In genomic region chr19:33393286-33394005, GRCh38 we compare ENCODE assay signal across 1 cellular context.
TF ChIP-seq lines count a peak whose summit lies in the region.

No MANE protein-coding gene starts in this region.

TF ChIP-seq in HepG2, 621 proteins besides CTCF, POLR2A, EP300 and RAD21 (continued from another document and continues in another):
- TF ChIP-seq SRF (IDR thresholded peaks at IDR 0.05; ENCODE audit: low read depth, low read length): no peak
- TF ChIP-seq SUZ12 (IDR thresholded peaks at IDR 0.05; ENCODE audit: low read depth, low read length): no peak
- TF ChIP-seq TP53 (CRISPR knock-in tag; conservative IDR thresholded peaks at IDR 0.05): no peak
- TF ChIP-seq HIVEP1 (CRISPR knock-in tag; IDR thresholded peaks at IDR 0.05): no peak
- 0 out of 2 replicates have a peak, but pooled peaks have one; percentile 18 for TF ChIP-seq ZNF44 (CRISPR knock-in tag; IDR thresholded peaks at IDR 0.05)
- no peak for TF ChIP-seq BHLHE40 (IDR thresholded peaks at IDR 0.05; ENCODE audit: low read length)
- no peak for TF ChIP-seq TERF1 (CRISPR knock-in tag; IDR thresholded peaks at IDR 0.05)
- no peak for TF ChIP-seq NCOA5 (CRISPR knock-in tag; IDR thresholded peaks at IDR 0.05)
- no peak for TF ChIP-seq CCDC6 (CRISPR knock-in tag; IDR thresholded peaks at IDR 0.05)
- no peak; the same call in 1 of the 2 replicates for TF ChIP-seq ZC3H13 (CRISPR knock-in tag; IDR thresholded peaks at IDR 0.05)
- TF ChIP-seq TARDBP (CRISPR knock-in tag; IDR thresholded peaks at IDR 0.05): no peak
- TF ChIP-seq ZSCAN31 (CRISPR knock-in tag; IDR thresholded peaks at IDR 0.05; ENCODE audit: low read depth): no peak
- no peak for TF ChIP-seq MLLT10 (CRISPR knock-in tag; IDR thresholded peaks at IDR 0.05)
- 0 out of 2 replicates have a peak, but pooled peaks have one; percentile 14 for TF ChIP-seq ZNF331 (CRISPR knock-in tag; IDR thresholded peaks at IDR 0.05)
- TF ChIP-seq, protein P1, sequence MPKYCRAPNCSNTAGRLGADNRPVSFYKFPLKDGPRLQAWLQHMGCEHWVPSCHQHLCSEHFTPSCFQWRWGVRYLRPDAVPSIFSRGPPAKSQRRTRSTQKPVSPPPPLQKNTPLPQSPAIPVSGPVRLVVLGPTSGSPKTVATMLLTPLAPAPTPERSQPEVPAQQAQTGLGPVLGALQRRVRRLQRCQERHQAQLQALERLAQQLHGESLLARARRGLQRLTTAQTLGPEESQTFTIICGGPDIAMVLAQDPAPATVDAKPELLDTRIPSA (CRISPR knock-in tag; IDR thresholded peaks at IDR 0.05; ENCODE audit: borderline replicate concordance): no peak
- no peak for TF ChIP-seq MAZ (IDR thresholded peaks at IDR 0.05; ENCODE audit: borderline replicate concordance, low read depth, low read length)
- TF ChIP-seq MAZ (CRISPR knock-in tag; IDR thresholded peaks at IDR 0.05; ENCODE audit: low read depth): no peak
- TF ChIP-seq IRX3 (CRISPR knock-in tag; IDR thresholded peaks at IDR 0.05; ENCODE audit: borderline replicate concordance, low read depth): no peak
- TF ChIP-seq ZNF792 (CRISPR knock-in tag; IDR thresholded peaks at IDR 0.05): 0 out of 2 replicates have a peak, but pooled peaks have one; percentile 35
- TF ChIP-seq FOXO4 (CRISPR knock-in tag; conservative IDR thresholded peaks at IDR 0.05): no peak
- TF ChIP-seq, protein P2, sequence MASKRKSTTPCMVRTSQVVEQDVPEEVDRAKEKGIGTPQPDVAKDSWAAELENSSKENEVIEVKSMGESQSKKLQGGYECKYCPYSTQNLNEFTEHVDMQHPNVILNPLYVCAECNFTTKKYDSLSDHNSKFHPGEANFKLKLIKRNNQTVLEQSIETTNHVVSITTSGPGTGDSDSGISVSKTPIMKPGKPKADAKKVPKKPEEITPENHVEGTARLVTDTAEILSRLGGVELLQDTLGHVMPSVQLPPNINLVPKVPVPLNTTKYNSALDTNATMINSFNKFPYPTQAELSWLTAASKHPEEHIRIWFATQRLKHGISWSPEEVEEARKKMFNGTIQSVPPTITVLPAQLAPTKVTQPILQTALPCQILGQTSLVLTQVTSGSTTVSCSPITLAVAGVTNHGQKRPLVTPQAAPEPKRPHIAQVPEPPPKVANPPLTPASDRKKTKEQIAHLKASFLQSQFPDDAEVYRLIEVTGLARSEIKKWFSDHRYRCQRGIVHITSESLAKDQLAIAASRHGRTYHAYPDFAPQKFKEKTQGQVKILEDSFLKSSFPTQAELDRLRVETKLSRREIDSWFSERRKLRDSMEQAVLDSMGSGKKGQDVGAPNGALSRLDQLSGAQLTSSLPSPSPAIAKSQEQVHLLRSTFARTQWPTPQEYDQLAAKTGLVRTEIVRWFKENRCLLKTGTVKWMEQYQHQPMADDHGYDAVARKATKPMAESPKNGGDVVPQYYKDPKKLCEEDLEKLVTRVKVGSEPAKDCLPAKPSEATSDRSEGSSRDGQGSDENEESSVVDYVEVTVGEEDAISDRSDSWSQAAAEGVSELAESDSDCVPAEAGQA (IDR thresholded peaks at IDR 0.05; ENCODE audit: low read depth): no peak
- TF ChIP-seq, protein P2 (CRISPR knock-in tag; IDR thresholded peaks at IDR 0.05; ENCODE audit: borderline replicate concordance): no peak
- no peak for TF ChIP-seq ZNF18 (CRISPR knock-in tag; IDR thresholded peaks at IDR 0.05; ENCODE audit: insufficient replicate concordance)
- TF ChIP-seq HOXD1 (CRISPR knock-in tag; IDR thresholded peaks at IDR 0.05): no peak
- TF ChIP-seq ZNF775 (CRISPR knock-in tag; IDR thresholded peaks at IDR 0.05; ENCODE audit: borderline replicate concordance): no peak
- TF ChIP-seq MED13 (CRISPR knock-in tag; IDR thresholded peaks at IDR 0.05): no peak
- TF ChIP-seq ZNF101 (CRISPR knock-in tag; IDR thresholded peaks at IDR 0.05; ENCODE audit: borderline replicate concordance, low read depth): no peak
- peak; percentile 42; the same call in 1 of the 2 replicates for TF ChIP-seq KDM2A (CRISPR knock-in tag; IDR thresholded peaks at IDR 0.05; ENCODE audit: borderline replicate concordance, low read depth)
- no peak for TF ChIP-seq ZEB1 (IDR thresholded peaks at IDR 0.05; ENCODE audit: insufficient replicate concordance, low read depth)
- TF ChIP-seq ZNF232 (CRISPR knock-in tag; IDR thresholded peaks at IDR 0.05; ENCODE audit: borderline replicate concordance): no peak
- TF ChIP-seq ZNF782 (CRISPR knock-in tag; IDR thresholded peaks at IDR 0.05; ENCODE audit: borderline replicate concordance): no peak
- TF ChIP-seq SP2 (CRISPR knock-in tag; IDR thresholded peaks at IDR 0.05): peak; percentile 36; the same call in 1 of the 2 replicates
- TF ChIP-seq, protein P3, sequence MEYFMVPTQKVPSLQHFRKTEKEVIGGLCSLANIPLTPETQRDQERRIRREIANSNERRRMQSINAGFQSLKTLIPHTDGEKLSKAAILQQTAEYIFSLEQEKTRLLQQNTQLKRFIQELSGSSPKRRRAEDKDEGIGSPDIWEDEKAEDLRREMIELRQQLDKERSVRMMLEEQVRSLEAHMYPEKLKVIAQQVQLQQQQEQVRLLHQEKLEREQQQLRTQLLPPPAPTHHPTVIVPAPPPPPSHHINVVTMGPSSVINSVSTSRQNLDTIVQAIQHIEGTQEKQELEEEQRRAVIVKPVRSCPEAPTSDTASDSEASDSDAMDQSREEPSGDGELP (IDR thresholded peaks at IDR 0.05; ENCODE audit: borderline replicate concordance, low read depth): peak; percentile 96
- TF ChIP-seq PTBP1 (IDR thresholded peaks at IDR 0.05; ENCODE audit: low read depth, low read length, poor library complexity, severe bottlenecking): no peak
- TF ChIP-seq XRCC5 (optimal IDR thresholded peaks at IDR 0.05; ENCODE audit: low read length): no peak
- TF ChIP-seq E2F1 (CRISPR knock-in tag; IDR thresholded peaks at IDR 0.05): no peak
- TF ChIP-seq MZF1 (CRISPR knock-in tag; IDR thresholded peaks at IDR 0.05; ENCODE audit: borderline replicate concordance): no peak
- no peak for TF ChIP-seq SPEN (CRISPR knock-in tag; IDR thresholded peaks at IDR 0.05; ENCODE audit: low read depth)
- no peak for TF ChIP-seq ZBTB7B (CRISPR knock-in tag; IDR thresholded peaks at IDR 0.05)
- peak; percentile 19; the same call in 1 of the 2 replicates for TF ChIP-seq ZNF768 (CRISPR knock-in tag; IDR thresholded peaks at IDR 0.05)
- no peak for TF ChIP-seq PHF21A (CRISPR knock-in tag; IDR thresholded peaks at IDR 0.05)
- TF ChIP-seq, protein P4, sequence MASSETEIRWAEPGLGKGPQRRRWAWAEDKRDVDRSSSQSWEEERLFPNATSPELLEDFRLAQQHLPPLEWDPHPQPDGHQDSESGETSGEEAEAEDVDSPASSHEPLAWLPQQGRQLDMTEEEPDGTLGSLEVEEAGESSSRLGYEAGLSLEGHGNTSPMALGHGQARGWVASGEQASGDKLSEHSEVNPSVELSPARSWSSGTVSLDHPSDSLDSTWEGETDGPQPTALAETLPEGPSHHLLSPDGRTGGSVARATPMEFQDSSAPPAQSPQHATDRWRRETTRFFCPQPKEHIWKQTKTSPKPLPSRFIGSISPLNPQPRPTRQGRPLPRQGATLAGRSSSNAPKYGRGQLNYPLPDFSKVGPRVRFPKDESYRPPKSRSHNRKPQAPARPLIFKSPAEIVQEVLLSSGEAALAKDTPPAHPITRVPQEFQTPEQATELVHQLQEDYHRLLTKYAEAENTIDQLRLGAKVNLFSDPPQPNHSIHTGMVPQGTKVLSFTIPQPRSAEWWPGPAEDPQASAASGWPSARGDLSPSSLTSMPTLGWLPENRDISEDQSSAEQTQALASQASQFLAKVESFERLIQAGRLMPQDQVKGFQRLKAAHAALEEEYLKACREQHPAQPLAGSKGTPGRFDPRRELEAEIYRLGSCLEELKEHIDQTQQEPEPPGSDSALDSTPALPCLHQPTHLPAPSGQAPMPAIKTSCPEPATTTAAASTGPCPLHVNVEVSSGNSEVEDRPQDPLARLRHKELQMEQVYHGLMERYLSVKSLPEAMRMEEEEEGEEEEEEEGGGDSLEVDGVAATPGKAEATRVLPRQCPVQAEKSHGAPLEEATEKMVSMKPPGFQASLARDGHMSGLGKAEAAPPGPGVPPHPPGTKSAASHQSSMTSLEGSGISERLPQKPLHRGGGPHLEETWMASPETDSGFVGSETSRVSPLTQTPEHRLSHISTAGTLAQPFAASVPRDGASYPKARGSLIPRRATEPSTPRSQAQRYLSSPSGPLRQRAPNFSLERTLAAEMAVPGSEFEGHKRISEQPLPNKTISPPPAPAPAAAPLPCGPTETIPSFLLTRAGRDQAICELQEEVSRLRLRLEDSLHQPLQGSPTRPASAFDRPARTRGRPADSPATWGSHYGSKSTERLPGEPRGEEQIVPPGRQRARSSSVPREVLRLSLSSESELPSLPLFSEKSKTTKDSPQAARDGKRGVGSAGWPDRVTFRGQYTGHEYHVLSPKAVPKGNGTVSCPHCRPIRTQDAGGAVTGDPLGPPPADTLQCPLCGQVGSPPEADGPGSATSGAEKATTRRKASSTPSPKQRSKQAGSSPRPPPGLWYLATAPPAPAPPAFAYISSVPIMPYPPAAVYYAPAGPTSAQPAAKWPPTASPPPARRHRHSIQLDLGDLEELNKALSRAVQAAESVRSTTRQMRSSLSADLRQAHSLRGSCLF (CRISPR knock-in tag; IDR thresholded peaks at IDR 0.05; ENCODE audit: borderline replicate concordance): no peak
- no peak for TF ChIP-seq ZBTB7A (CRISPR knock-in tag; IDR thresholded peaks at IDR 0.05)
- TF ChIP-seq CHD4 (IDR thresholded peaks at IDR 0.05; ENCODE audit: borderline replicate concordance, low read length): no peak
- TF ChIP-seq RXRA (CRISPR knock-in tag; IDR thresholded peaks at IDR 0.05): no peak
- no peak for TF ChIP-seq ZNF251 (CRISPR knock-in tag; IDR thresholded peaks at IDR 0.05)
- 0 out of 2 replicates have a peak, but pooled peaks have one; percentile 20 for TF ChIP-seq ZFP37 (CRISPR knock-in tag; IDR thresholded peaks at IDR 0.05; ENCODE audit: borderline replicate concordance)
- TF ChIP-seq ZMYM2 (CRISPR knock-in tag; IDR thresholded peaks at IDR 0.05): no peak
- no peak for TF ChIP-seq ZSCAN5A (CRISPR knock-in tag; IDR thresholded peaks at IDR 0.05; ENCODE audit: borderline replicate concordance)
